In the genomic region with DNA sequence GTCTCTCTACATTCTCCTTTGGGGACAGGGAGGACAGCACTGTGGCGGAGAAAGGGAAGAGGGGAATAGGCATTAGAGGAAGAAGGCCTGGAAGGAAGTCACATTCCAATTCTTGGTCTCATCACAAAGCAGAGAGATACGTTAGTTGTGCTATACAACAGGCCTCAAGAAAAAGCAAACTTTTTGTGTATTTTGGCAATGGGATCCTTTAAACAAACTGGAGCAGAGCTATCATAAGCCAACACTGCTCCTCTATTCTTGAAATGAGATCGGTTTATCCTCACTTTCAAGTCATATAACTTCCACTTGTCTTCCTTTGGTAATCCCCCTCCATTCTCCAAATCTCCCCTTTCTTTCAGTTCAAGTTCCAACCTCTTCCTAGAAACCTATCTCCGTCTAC, we compare ENCODE assay signal across 23 cellular contexts. TPM values are rescaled to one million over a fixed set of nuclear protein-coding genes. Genes with fewer than 3 reads are reported as not detected.
DNase-seq lines count a peak whose midpoint lies in the region; ATAC-seq, FAIRE-seq and TF ChIP-seq lines count a peak whose summit lies in the region.
"Had no signal": no experiment of that assay in that cellular context is flagged by ENCODE, and none has a peak within 500 bp of the region (broad histone marks: within the 10 kb centered on the region; RNA-seq: fewer than 3 reads in every experiment).

No MANE protein-coding gene starts in this region.

- no peak for FAIRE-seq in GM12892 (lab: Jason Lieb, UNC)
- FAIRE-seq: GM18507 had no signal

- TF ChIP-seq CTCF in C4-2B (conservative IDR thresholded peaks at IDR 0.05) (no peak), VCaP (conservative IDR thresholded peaks at IDR 0.05) (no peak), esophagus muscularis mucosa (IDR thresholded peaks at IDR 0.05) (no peak)

- WGBS in esophagus muscularis mucosa = 87% methylated on average over 4 of the region's 4 CpGs

- H3K4me3 ChIP-seq in esophagus muscularis mucosa (no peak overlapping the region), mucosa of rectum (ENCODE audit: low read length in 2 of 2) (no peak overlapping the region)
- H3K4me3 ChIP-seq: PC-9, SJCRH30 had no signal

- H3K27me3 ChIP-seq in esophagus muscularis mucosa (no peaks in the 10 kb centered on the region), mucosa of rectum (ENCODE audit: control insufficient read depth in 2 of 2, insufficient read depth in 2 of 2, low read length in 2 of 2) (no peaks in the 10 kb centered on the region)
- H3K27me3 ChIP-seq: SJCRH30 had no signal

- peaks cover 6 to 24% (median 16%) of the 10 kb centered on the region in 4 donors for H3K4me1 ChIP-seq in esophagus muscularis mucosa
- H3K4me1 ChIP-seq in mucosa of rectum (ENCODE audit: control insufficient read depth in 2 of 2, insufficient read depth in 2 of 2, low read length in 2 of 2) = peaks cover 29 to 39% of the 10 kb centered on the region in 2 donors
- H3K4me1 ChIP-seq: SJCRH30 had no signal

- H3K9ac ChIP-seq in mucosa of rectum (ENCODE audit: low read depth in 1 of 2, low read length in 2 of 2) = no peak overlapping the region

- DNase-seq in esophagus muscularis mucosa (ENCODE audit: extremely low spot score) (peak; percentile 26), GM12892 (ENCODE audit: insufficient read length) (no peak), DMS153 (lab: John Stamatoyannopoulos, UW) (no peak), occipital lobe (lab: John Stamatoyannopoulos, UW) (no peak)
- DNase-seq: C1 segment of cervical spinal cord, H7, IMR-90, KG1, NCI-H1048, NCI-H1417, NCI-H1694 treated with DMSO at 0.1 percent for 48 hours, NCI-H2081, NCI-H2227 treated with DMSO at 0.1 percent for 48 hours, NCI-H526 treated with DMSO at 0.1 percent for 48 hours, PC-9, SJCRH30 had no signal

- intact Hi-C loops in esophagus muscularis mucosa (cut with DNase I) = loop anchor here (10.0 kb wide), 1 partner anchor 199 kb away; no protein-coding TSS in a partner anchor

- TF ChIP-seq EP300 in esophagus muscularis mucosa (IDR thresholded peaks at IDR 0.05) = no peak

- ATAC-seq in HG02870 (IDR thresholded peaks at IDR 0.05; ENCODE audit: unreplicated experiment) = no peak
- ATAC-seq: Right ventricle myocardium inferior, SK-N-SH treated with all-trans-retinoic acid at 6 μM for 48 hours had no signal

- TF ChIP-seq POLR2A in esophagus muscularis mucosa (IDR thresholded peaks at IDR 0.05; ENCODE audit: low read depth) (no peak), GM12892 (IDR thresholded peaks at IDR 0.05; ENCODE audit: low read depth, low read length) (no peak)

- H3K36me3 ChIP-seq in esophagus muscularis mucosa (no peaks in the 10 kb centered on the region), mucosa of rectum (ENCODE audit: control insufficient read depth in 2 of 2, insufficient read depth in 2 of 2, low read length in 2 of 2) (no peaks in the 10 kb centered on the region)
- H3K36me3 ChIP-seq: SJCRH30 had no signal

- H3K27ac ChIP-seq in C4-2B (peak overlapping the region; percentile 54; the same call in 1 of the 2 replicates), VCaP (peak overlapping the region; percentile 86), esophagus muscularis mucosa (replicated peaks in 1 of 4) (no peak overlapping the region), mucosa of rectum (ENCODE audit: low read depth in 2 of 2, low read length in 2 of 2) (peak overlapping the region; percentile 68 to 80)
- H3K27ac ChIP-seq: PC-9, SJCRH30 had no signal

- H3K9me3 ChIP-seq in esophagus muscularis mucosa (no peaks in the 10 kb centered on the region), mucosa of rectum (ENCODE audit: control insufficient read depth in 2 of 2, low read length in 2 of 2) (no peaks in the 10 kb centered on the region)

RNA-seq across cellular contexts. Expression of a gene that starts 6.5 kb away (rescaled TPM):
- 10 to 100 TPM; 19.2 to 26.9 (median 24.0) TPM for total RNA-seq in esophagus muscularis mucosa
- 24.6 TPM for polyA plus RNA-seq in GM12892 (2012; ENCODE audit: missing spikeins)
- total RNA-seq in occipital lobe = 37.3 TPM

Comparison
In these comparisons a context has a peak if more than half of its experiments do, and no peak if none do; other contexts are left out.
1. H3K27ac ChIP-seq: peak in C4-2B (single experiment), VCaP (single experiment) and mucosa of rectum (2 of 2); none in esophagus muscularis mucosa (0 of 4).